1 cellular context compared by ENCODE assay signal in the genomic region with DNA sequence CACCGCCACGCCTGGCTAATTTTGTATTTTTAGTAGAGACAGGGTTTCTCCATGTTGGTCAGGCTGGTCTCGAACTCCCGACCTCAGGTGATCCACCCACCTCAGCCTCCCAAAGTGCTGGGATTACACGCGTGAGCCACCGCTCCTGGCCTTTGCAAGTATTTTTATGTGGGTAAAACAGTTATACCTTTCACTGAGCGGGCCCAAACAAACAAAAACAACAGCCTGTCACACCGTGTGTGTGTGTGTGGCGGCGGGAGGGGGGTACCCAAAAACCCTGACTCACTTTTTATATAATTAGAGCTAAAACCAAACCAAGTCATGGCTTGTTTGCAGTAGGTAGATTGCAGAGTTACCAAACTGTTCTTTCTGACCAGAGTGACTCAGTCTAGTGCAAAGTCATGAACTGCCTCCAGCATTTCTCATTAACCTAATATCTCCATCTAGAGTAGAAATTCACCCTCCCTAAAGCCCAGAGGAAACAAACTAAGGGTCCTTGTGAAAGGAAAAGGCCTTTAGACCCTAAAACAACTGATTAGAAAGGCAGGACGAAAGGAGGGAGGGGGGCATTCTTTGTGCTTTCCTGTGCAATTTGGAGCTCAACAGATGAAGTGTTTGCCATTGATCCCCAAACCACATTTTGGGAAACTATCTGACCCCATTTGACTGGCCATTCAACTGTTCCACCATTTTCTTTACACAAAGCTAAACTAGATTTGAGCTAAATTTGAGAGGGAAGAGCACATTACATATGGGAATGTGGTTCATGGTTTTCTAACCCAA.
TF ChIP-seq lines count a peak whose summit lies in the region.

No MANE protein-coding gene starts in this region.

TF ChIP-seq in HepG2, 621 proteins besides CTCF, POLR2A, EP300 and RAD21 (continued from another document and continues in another):
- TF ChIP-seq, protein P1, sequence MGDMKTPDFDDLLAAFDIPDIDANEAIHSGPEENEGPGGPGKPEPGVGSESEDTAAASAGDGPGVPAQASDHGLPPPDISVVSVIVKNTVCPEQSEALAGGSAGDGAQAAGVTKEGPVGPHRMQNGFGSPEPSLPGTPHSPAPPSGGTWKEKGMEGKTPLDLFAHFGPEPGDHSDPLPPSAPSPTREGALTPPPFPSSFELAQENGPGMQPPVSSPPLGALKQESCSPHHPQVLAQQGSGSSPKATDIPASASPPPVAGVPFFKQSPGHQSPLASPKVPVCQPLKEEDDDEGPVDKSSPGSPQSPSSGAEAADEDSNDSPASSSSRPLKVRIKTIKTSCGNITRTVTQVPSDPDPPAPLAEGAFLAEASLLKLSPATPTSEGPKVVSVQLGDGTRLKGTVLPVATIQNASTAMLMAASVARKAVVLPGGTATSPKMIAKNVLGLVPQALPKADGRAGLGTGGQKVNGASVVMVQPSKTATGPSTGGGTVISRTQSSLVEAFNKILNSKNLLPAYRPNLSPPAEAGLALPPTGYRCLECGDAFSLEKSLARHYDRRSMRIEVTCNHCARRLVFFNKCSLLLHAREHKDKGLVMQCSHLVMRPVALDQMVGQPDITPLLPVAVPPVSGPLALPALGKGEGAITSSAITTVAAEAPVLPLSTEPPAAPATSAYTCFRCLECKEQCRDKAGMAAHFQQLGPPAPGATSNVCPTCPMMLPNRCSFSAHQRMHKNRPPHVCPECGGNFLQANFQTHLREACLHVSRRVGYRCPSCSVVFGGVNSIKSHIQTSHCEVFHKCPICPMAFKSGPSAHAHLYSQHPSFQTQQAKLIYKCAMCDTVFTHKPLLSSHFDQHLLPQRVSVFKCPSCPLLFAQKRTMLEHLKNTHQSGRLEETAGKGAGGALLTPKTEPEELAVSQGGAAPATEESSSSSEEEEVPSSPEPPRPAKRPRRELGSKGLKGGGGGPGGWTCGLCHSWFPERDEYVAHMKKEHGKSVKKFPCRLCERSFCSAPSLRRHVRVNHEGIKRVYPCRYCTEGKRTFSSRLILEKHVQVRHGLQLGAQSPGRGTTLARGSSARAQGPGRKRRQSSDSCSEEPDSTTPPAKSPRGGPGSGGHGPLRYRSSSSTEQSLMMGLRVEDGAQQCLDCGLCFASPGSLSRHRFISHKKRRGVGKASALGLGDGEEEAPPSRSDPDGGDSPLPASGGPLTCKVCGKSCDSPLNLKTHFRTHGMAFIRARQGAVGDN (CRISPR knock-in tag; IDR thresholded peaks at IDR 0.05): peak; percentile 40; the same call in 1 of the 2 replicates
- peak; percentile 55; the same call in 1 of the 2 replicates for TF ChIP-seq EHMT2 (IDR thresholded peaks at IDR 0.05; ENCODE audit: borderline replicate concordance, low read depth, low read length)
- TF ChIP-seq ZBTB38 (CRISPR knock-in tag; IDR thresholded peaks at IDR 0.05): peak; percentile 53; the same call in 1 of the 2 replicates
- peak; percentile 14; the same call in 1 of the 2 replicates for TF ChIP-seq RXRA (CRISPR knock-in tag; IDR thresholded peaks at IDR 0.05)
- no peak for TF ChIP-seq FOXP1 (IDR thresholded peaks at IDR 0.05)
- TF ChIP-seq FOXP1 (CRISPR knock-in tag; IDR thresholded peaks at IDR 0.05): peak; percentile 58
- TF ChIP-seq MATR3 (CRISPR knock-in tag; IDR thresholded peaks at IDR 0.05): no peak
- no peak for TF ChIP-seq EED (CRISPR knock-in tag; IDR thresholded peaks at IDR 0.05)
- no peak for TF ChIP-seq ZSCAN31 (CRISPR knock-in tag; IDR thresholded peaks at IDR 0.05; ENCODE audit: low read depth)
- no peak for TF ChIP-seq HNRNPH1 (optimal IDR thresholded peaks at IDR 0.05; ENCODE audit: low read depth, low read length)
- TF ChIP-seq ZNF614 (CRISPR knock-in tag; IDR thresholded peaks at IDR 0.05; ENCODE audit: borderline replicate concordance): no peak
- 0 out of 2 replicates have a peak, but pooled peaks have one; percentile 7 for TF ChIP-seq SAP130 (CRISPR knock-in tag; IDR thresholded peaks at IDR 0.05; ENCODE audit: low read depth)
- TF ChIP-seq, protein P2, sequence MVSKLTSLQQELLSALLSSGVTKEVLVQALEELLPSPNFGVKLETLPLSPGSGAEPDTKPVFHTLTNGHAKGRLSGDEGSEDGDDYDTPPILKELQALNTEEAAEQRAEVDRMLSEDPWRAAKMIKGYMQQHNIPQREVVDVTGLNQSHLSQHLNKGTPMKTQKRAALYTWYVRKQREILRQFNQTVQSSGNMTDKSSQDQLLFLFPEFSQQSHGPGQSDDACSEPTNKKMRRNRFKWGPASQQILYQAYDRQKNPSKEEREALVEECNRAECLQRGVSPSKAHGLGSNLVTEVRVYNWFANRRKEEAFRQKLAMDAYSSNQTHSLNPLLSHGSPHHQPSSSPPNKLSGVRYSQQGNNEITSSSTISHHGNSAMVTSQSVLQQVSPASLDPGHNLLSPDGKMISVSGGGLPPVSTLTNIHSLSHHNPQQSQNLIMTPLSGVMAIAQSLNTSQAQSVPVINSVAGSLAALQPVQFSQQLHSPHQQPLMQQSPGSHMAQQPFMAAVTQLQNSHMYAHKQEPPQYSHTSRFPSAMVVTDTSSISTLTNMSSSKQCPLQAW (CRISPR knock-in tag; IDR thresholded peaks at IDR 0.05): 0 out of 2 replicates have a peak, but pooled peaks have one; percentile 40
- TF ChIP-seq, protein P3, sequence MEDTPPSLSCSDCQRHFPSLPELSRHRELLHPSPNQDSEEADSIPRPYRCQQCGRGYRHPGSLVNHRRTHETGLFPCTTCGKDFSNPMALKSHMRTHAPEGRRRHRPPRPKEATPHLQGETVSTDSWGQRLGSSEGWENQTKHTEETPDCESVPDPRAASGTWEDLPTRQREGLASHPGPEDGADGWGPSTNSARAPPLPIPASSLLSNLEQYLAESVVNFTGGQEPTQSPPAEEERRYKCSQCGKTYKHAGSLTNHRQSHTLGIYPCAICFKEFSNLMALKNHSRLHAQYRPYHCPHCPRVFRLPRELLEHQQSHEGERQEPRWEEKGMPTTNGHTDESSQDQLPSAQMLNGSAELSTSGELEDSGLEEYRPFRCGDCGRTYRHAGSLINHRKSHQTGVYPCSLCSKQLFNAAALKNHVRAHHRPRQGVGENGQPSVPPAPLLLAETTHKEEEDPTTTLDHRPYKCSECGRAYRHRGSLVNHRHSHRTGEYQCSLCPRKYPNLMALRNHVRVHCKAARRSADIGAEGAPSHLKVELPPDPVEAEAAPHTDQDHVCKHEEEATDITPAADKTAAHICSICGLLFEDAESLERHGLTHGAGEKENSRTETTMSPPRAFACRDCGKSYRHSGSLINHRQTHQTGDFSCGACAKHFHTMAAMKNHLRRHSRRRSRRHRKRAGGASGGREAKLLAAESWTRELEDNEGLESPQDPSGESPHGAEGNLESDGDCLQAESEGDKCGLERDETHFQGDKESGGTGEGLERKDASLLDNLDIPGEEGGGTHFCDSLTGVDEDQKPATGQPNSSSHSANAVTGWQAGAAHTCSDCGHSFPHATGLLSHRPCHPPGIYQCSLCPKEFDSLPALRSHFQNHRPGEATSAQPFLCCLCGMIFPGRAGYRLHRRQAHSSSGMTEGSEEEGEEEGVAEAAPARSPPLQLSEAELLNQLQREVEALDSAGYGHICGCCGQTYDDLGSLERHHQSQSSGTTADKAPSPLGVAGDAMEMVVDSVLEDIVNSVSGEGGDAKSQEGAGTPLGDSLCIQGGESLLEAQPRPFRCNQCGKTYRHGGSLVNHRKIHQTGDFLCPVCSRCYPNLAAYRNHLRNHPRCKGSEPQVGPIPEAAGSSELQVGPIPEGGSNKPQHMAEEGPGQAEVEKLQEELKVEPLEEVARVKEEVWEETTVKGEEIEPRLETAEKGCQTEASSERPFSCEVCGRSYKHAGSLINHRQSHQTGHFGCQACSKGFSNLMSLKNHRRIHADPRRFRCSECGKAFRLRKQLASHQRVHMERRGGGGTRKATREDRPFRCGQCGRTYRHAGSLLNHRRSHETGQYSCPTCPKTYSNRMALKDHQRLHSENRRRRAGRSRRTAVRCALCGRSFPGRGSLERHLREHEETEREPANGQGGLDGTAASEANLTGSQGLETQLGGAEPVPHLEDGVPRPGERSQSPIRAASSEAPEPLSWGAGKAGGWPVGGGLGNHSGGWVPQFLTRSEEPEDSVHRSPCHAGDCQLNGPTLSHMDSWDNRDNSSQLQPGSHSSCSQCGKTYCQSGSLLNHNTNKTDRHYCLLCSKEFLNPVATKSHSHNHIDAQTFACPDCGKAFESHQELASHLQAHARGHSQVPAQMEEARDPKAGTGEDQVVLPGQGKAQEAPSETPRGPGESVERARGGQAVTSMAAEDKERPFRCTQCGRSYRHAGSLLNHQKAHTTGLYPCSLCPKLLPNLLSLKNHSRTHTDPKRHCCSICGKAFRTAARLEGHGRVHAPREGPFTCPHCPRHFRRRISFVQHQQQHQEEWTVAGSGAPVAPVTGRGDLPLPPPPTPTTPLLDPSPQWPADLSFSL (CRISPR knock-in tag; IDR thresholded peaks at IDR 0.05): peak; percentile 23; the same call in 1 of the 2 replicates
- no peak for TF ChIP-seq FOXA1 (IDR thresholded peaks at IDR 0.05)
- TF ChIP-seq FOXA1 (CRISPR knock-in tag; IDR thresholded peaks at IDR 0.05): peak; percentile 22; the same call in 1 of the 2 replicates
- 0 out of 2 replicates have a peak, but pooled peaks have one; percentile 44 for TF ChIP-seq SNAPC2 (CRISPR knock-in tag; IDR thresholded peaks at IDR 0.05)
- TF ChIP-seq, protein P4, sequence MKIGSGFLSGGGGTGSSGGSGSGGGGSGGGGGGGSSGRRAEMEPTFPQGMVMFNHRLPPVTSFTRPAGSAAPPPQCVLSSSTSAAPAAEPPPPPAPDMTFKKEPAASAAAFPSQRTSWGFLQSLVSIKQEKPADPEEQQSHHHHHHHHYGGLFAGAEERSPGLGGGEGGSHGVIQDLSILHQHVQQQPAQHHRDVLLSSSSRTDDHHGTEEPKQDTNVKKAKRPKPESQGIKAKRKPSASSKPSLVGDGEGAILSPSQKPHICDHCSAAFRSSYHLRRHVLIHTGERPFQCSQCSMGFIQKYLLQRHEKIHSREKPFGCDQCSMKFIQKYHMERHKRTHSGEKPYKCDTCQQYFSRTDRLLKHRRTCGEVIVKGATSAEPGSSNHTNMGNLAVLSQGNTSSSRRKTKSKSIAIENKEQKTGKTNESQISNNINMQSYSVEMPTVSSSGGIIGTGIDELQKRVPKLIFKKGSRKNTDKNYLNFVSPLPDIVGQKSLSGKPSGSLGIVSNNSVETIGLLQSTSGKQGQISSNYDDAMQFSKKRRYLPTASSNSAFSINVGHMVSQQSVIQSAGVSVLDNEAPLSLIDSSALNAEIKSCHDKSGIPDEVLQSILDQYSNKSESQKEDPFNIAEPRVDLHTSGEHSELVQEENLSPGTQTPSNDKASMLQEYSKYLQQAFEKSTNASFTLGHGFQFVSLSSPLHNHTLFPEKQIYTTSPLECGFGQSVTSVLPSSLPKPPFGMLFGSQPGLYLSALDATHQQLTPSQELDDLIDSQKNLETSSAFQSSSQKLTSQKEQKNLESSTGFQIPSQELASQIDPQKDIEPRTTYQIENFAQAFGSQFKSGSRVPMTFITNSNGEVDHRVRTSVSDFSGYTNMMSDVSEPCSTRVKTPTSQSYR (CRISPR knock-in tag; IDR thresholded peaks at IDR 0.05; ENCODE audit: borderline replicate concordance): peak; percentile 49; the same call in 1 of the 2 replicates
- no peak for TF ChIP-seq PHF8 (CRISPR knock-in tag; IDR thresholded peaks at IDR 0.05)
- TF ChIP-seq ZNF354B (CRISPR knock-in tag; IDR thresholded peaks at IDR 0.05): 0 out of 2 replicates have a peak, but pooled peaks have one; percentile 52
- TF ChIP-seq, protein P5, sequence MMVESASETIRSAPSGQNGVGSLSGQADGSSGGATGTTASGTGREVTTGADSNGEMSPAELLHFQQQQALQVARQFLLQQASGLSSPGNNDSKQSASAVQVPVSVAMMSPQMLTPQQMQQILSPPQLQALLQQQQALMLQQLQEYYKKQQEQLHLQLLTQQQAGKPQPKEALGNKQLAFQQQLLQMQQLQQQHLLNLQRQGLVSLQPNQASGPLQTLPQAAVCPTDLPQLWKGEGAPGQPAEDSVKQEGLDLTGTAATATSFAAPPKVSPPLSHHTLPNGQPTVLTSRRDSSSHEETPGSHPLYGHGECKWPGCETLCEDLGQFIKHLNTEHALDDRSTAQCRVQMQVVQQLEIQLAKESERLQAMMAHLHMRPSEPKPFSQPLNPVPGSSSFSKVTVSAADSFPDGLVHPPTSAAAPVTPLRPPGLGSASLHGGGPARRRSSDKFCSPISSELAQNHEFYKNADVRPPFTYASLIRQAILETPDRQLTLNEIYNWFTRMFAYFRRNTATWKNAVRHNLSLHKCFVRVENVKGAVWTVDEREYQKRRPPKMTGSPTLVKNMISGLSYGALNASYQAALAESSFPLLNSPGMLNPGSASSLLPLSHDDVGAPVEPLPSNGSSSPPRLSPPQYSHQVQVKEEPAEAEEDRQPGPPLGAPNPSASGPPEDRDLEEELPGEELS (CRISPR knock-in tag; IDR thresholded peaks at IDR 0.05): peak; percentile 29; the same call in 1 of the 2 replicates
- TF ChIP-seq LCORL (IDR thresholded peaks at IDR 0.05): no peak
- no peak; the same call in 1 of the 2 replicates for TF ChIP-seq LCORL (CRISPR knock-in tag; IDR thresholded peaks at IDR 0.05)
- TF ChIP-seq, protein P6, sequence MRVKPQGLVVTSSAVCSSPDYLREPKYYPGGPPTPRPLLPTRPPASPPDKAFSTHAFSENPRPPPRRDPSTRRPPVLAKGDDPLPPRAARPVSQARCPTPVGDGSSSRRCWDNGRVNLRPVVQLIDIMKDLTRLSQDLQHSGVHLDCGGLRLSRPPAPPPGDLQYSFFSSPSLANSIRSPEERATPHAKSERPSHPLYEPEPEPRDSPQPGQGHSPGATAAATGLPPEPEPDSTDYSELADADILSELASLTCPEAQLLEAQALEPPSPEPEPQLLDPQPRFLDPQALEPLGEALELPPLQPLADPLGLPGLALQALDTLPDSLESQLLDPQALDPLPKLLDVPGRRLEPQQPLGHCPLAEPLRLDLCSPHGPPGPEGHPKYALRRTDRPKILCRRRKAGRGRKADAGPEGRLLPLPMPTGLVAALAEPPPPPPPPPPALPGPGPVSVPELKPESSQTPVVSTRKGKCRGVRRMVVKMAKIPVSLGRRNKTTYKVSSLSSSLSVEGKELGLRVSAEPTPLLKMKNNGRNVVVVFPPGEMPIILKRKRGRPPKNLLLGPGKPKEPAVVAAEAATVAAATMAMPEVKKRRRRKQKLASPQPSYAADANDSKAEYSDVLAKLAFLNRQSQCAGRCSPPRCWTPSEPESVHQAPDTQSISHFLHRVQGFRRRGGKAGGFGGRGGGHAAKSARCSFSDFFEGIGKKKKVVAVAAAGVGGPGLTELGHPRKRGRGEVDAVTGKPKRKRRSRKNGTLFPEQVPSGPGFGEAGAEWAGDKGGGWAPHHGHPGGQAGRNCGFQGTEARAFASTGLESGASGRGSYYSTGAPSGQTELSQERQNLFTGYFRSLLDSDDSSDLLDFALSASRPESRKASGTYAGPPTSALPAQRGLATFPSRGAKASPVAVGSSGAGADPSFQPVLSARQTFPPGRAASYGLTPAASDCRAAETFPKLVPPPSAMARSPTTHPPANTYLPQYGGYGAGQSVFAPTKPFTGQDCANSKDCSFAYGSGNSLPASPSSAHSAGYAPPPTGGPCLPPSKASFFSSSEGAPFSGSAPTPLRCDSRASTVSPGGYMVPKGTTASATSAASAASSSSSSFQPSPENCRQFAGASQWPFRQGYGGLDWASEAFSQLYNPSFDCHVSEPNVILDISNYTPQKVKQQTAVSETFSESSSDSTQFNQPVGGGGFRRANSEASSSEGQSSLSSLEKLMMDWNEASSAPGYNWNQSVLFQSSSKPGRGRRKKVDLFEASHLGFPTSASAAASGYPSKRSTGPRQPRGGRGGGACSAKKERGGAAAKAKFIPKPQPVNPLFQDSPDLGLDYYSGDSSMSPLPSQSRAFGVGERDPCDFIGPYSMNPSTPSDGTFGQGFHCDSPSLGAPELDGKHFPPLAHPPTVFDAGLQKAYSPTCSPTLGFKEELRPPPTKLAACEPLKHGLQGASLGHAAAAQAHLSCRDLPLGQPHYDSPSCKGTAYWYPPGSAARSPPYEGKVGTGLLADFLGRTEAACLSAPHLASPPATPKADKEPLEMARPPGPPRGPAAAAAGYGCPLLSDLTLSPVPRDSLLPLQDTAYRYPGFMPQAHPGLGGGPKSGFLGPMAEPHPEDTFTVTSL (CRISPR knock-in tag; IDR thresholded peaks at IDR 0.05; ENCODE audit: borderline replicate concordance): no peak
